ENCODE assay signal across 19 cellular contexts in genomic region chr1:227760377-227760776, GRCh38. TPM values are rescaled to one million over a fixed set of nuclear protein-coding genes. Genes with fewer than 3 reads are reported as not detected.
DNase-seq lines count a peak whose midpoint lies in the region; ATAC-seq, FAIRE-seq and TF ChIP-seq lines count a peak whose summit lies in the region.
"Had no signal": no experiment of that assay in that cellular context is flagged by ENCODE, and none has a peak within 500 bp of the region (broad histone marks: within the 10 kb centered on the region; RNA-seq: fewer than 3 reads in every experiment).

No MANE protein-coding gene starts in this region.

- H3K4me3 Mint-ChIP-seq in MCF 10A (ENCODE audit: unreplicated experiment) (no peak overlapping the region), T-helper 17 cell (peak overlapping the region; percentile 53)
- H3K4me3 Mint-ChIP-seq: activated naive CD8-positive, alpha-beta T cell; stimulated activated naive CD8-positive, alpha-beta T cell treated with anti-CD3 and anti-CD28 coated beads, Interleukin-15, amount 100 ng/mL, for 72 hours had no signal

- in situ Hi-C loops in mammary epithelial cell (cut with MboI; ENCODE audit: low sequenced_read_pairs in 2 of 2): loop anchor here (5.0 to 25.0 kb wide), 3 partner anchors 184 to 273 kb away; partner anchors contain the start of gene WNT9A (in 2 of the 2)
- in situ Hi-C loops in KBM-7 (cut with MboI; ENCODE audit: low pct_unique_long_range_greater_than_20kb, low sequenced_read_pairs): loop anchor here (25.0 kb wide), 1 partner anchor 177 kb away; the partner anchor contains the start of gene WNT9A

- BruUV-seq in MCF 10A (replicated peaks; lab: Mats Ljungman, UMichigan) (no TSS peak), mammary epithelial cell (replicated peaks; lab: Mats Ljungman, UMichigan) (no TSS peak)

- H3K27me3 ChIP-seq in mammary epithelial cell (ENCODE audit: insufficient read depth, low read length): no peaks in the 10 kb centered on the region
- H3K27me3 ChIP-seq in stomach: no peaks in the 10 kb centered on the region
- H3K27me3 ChIP-seq: left lung had no signal

- H3K4me3 ChIP-seq in mammary epithelial cell (replicated peaks in 1 of 3; ENCODE audit: insufficient read depth in 1 of 3, low read depth in 2 of 3, low read length in 3 of 3) (no peak overlapping the region), kidney (ENCODE audit: low read length in 2 of 2) (no peak overlapping the region), stomach (no peak overlapping the region)
- H3K4me3 ChIP-seq: left lung had no signal

- peaks cover 31% of the 10 kb centered on the region for H3K79me2 ChIP-seq in mammary epithelial cell (ENCODE audit: insufficient read depth, low read length)

- dilution Hi-C loops in mammary epithelial cell (cut with HindIII; ENCODE audit: low sequenced_read_pairs): loop anchor here (5.0 to 25.0 kb wide), 2 partner anchors 37 to 177 kb away; partner anchors contain the start of gene WNT9A

- intact Hi-C loops in MCF 10A (cut with micrococcal nuclease) (loop anchor here (5.0 kb wide), 1 partner anchor 312 kb away; no protein-coding TSS in a partner anchor), mammary epithelial cell (cut with micrococcal nuclease) (no loop called here), kidney (cut with DNase I) (loop anchor here (10.0 kb wide), 1 partner anchor 184 kb away; the partner anchor contains the start of gene WNT9A), stomach (cut with DNase I; ENCODE audit: low total_unique reads) (loop anchor here (5.0 kb wide), 1 partner anchor 187 kb away; the partner anchor contains the start of gene WNT9A)

- H3K36me3 Mint-ChIP-seq in MCF 10A (ENCODE audit: insufficient read depth, unreplicated experiment): peaks cover 63% of the 10 kb centered on the region
- no peaks in the 10 kb centered on the region for H3K36me3 Mint-ChIP-seq in T-helper 17 cell (ENCODE audit: low read depth)

- H3K9me3 ChIP-seq in mammary epithelial cell (replicated peaks; ENCODE audit: insufficient read depth, low read length): no peaks in the 10 kb centered on the region
- no peaks in the 10 kb centered on the region for H3K9me3 ChIP-seq in T-helper 17 cell (ENCODE audit: control insufficient read depth, low read length, poor library complexity, severe bottlenecking)
- no peaks in the 10 kb centered on the region for H3K9me3 ChIP-seq in kidney (ENCODE audit: control insufficient read depth in 1 of 2, low read length in 2 of 2)
- H3K9me3 ChIP-seq in stomach: no peaks in the 10 kb centered on the region
- H3K9me3 ChIP-seq: left lung had no signal

- H3K27ac Mint-ChIP-seq in MCF 10A (ENCODE audit: low read depth, unreplicated experiment) (peak overlapping the region; percentile 78), T-helper 17 cell (no peak overlapping the region)
- H3K27ac Mint-ChIP-seq: stimulated activated naive CD8-positive, alpha-beta T cell treated with anti-CD3 and anti-CD28 coated beads, Interleukin-15, amount 100 ng/mL, for 72 hours had no signal

- no peak overlapping the region for H3K9ac ChIP-seq in mammary epithelial cell (ENCODE audit: insufficient read depth, low read length)
- H3K9ac ChIP-seq in kidney (ENCODE audit: low read length in 2 of 2): no peak overlapping the region

- H3K4me1 Mint-ChIP-seq in MCF 10A (ENCODE audit: insufficient read depth, unreplicated experiment) (peaks cover 55% of the 10 kb centered on the region), T-helper 17 cell (peaks cover 39% of the 10 kb centered on the region)

- POLR2A ChIA-PET in MCF 10A (lab: Yijun Ruan, JAX): interaction anchor here (0.9 to 4.0 kb wide), 8 partner anchors 16 to 322 kb away, joined by 3 to 38 read pairs (median 8); partner anchors contain the start of genes ARF1, JMJD4, SNAP47 and WNT9A

- DNase-seq in MCF 10A (ENCODE audit: unreplicated experiment) (no peak), mammary epithelial cell (no peak), T-helper 17 cell (no peak), kidney (peak; percentile 42), stomach (no peak), RPMI8226 (no peak), KBM-7 (no peak), NCI-H1092 (lab: John Stamatoyannopoulos, UW) (no peak)
- DNase-seq: activated CD8-positive, alpha-beta memory T cell treated with anti-CD3 and anti-CD28 coated beads, Interleukin-2, amount 50 U/mL, for 48 hours; effector CD4-positive, alpha-beta T cell; left lung; NCI-H1930; NCI-H526 treated with DMSO at 0.1 percent for 48 hours; stimulated activated naive CD8-positive, alpha-beta T cell treated with anti-CD3 and anti-CD28 coated beads, Interleukin-15, amount 100 ng/mL, for 72 hours had no signal

- H3K9me3 Mint-ChIP-seq in MCF 10A (ENCODE audit: unreplicated experiment): no peaks in the 10 kb centered on the region
- H3K9me3 Mint-ChIP-seq: stimulated activated naive CD8-positive, alpha-beta T cell treated with anti-CD3 and anti-CD28 coated beads, Interleukin-15, amount 100 ng/mL, for 72 hours had no signal

- no peak overlapping the region for H2AFZ ChIP-seq in mammary epithelial cell (ENCODE audit: low read depth, low read length)

- H4K20me1 ChIP-seq in mammary epithelial cell (ENCODE audit: insufficient read depth, low read length): no peaks in the 10 kb centered on the region

- TF ChIP-seq POLR2A in stomach (IDR thresholded peaks at IDR 0.05): no peak

- H3K4me2 ChIP-seq in mammary epithelial cell (ENCODE audit: insufficient read depth, low read depth, low read length): no peak overlapping the region

- ATAC-seq in T-helper 17 cell: no peak
- ATAC-seq: left lung had no signal

- H3K36me3 ChIP-seq in mammary epithelial cell (ENCODE audit: insufficient read depth, low read length) (peaks cover 4% of the 10 kb centered on the region), kidney (ENCODE audit: control insufficient read depth in 1 of 2, insufficient read depth in 2 of 2, low read length in 2 of 2) (peaks cover 14 to 21% of the 10 kb centered on the region in 2 donors), stomach (peaks cover 12 to 61% (median 55%) of the 10 kb centered on the region in 4 donors)

- CTCF ChIA-PET in MCF 10A (lab: Yijun Ruan, JAX): interaction anchor here (0.6 to 4.4 kb wide), 9 partner anchors 27 to 244 kb away, joined by 3 to 37 read pairs (median 4); no protein-coding TSS in a partner anchor
- CTCF ChIA-PET in mammary epithelial cell (lab: Charles Lee; ENCODE audit: low non-redundant PET): no interaction called here

- H3K27ac ChIP-seq in mammary epithelial cell (ENCODE audit: insufficient read depth, low read depth, low read length) (no peak overlapping the region), kidney (ENCODE audit: low read depth in 2 of 2, low read length in 2 of 2) (no peak overlapping the region), stomach (peak overlapping the region in 3 of 5 donors; percentile 35 to 86 (median 67))
- H3K27ac ChIP-seq: left lung had no signal

- FAIRE-seq in kidney (lab: Jason Lieb, UNC): no peak
- FAIRE-seq: bronchial epithelial cell, RCC 7860 had no signal

- no peak for TF ChIP-seq EP300 in stomach (IDR thresholded peaks at IDR 0.05)

- 95% methylated on average over 9 of the region's 9 CpGs for WGBS in mammary epithelial cell (ENCODE audit: low coverage, missing lambda C conversion rate)
- WGBS in stomach, 5 donors: 77 to 90% (median 87%) methylated on average over 9 of the region's 9 CpGs

- TF ChIP-seq CTCF in MCF 10A (IDR thresholded peaks at IDR 0.05; ENCODE audit: unreplicated experiment) (no peak), mammary epithelial cell (conservative IDR thresholded peaks at IDR 0.05 in 1 of 2, IDR thresholded peaks at IDR 0.05 in 1 of 2; ENCODE audit: extremely low read depth in 1 of 2, insufficient read depth in 1 of 2, low read depth in 1 of 2, low read length in 2 of 2) (no peak), kidney (IDR thresholded peaks at IDR 0.05; ENCODE audit: borderline replicate concordance, extremely low read depth, insufficient read depth) (no peak), stomach (IDR thresholded peaks at IDR 0.05) (no peak)

- peaks cover 33% of the 10 kb centered on the region for H3K4me1 ChIP-seq in mammary epithelial cell (ENCODE audit: insufficient read depth, low read length)
- H3K4me1 ChIP-seq in kidney (ENCODE audit: control insufficient read depth in 1 of 2, insufficient read depth in 1 of 2, low read depth in 1 of 2, low read length in 2 of 2): no peaks in the 10 kb centered on the region
- H3K4me1 ChIP-seq in stomach: peaks cover 15 to 77% (median 41%) of the 10 kb centered on the region in 4 donors

- H3K27me3 Mint-ChIP-seq in MCF 10A (ENCODE audit: insufficient read depth, unreplicated experiment) (no peaks in the 10 kb centered on the region), T-helper 17 cell (no peaks in the 10 kb centered on the region)
- H3K27me3 Mint-ChIP-seq: activated naive CD8-positive, alpha-beta T cell; stimulated activated naive CD8-positive, alpha-beta T cell treated with anti-CD3 and anti-CD28 coated beads, Interleukin-15, amount 100 ng/mL, for 72 hours had no signal

RNA-seq across cellular contexts. Expression of gene SNAP47, which starts 25.1 kb away (rescaled TPM):
- 38.0 and 44.0 TPM in 2 replicates for total RNA-seq in MCF 10A (2022)
- total RNA-seq in mammary epithelial cell: 10 to 100 TPM; 24.9 to 41.7 TPM
- polyA plus RNA-seq in mammary epithelial cell: 32.8 TPM
- polyA minus RNA-seq in mammary epithelial cell: 35.3 TPM
- 10 to 100 TPM; 20.4 to 23.6 TPM for total RNA-seq in T-helper 17 cell
- total RNA-seq in kidney: 32.4 TPM
- polyA plus RNA-seq in kidney (ENCODE audit: insufficient read depth, low read depth, low replicate concordance): 31.6 TPM
- 100 to 1,000 TPM in 1 of 5 donors, 10 to 100 TPM in 4; 24.8 to 117 (median 73.0) TPM for total RNA-seq in stomach
- polyA plus RNA-seq in stomach: 10 to 100 TPM; 13.7 to 20.8 (median 16.9) TPM

RNA-seq across cellular contexts. Expression of gene JMJD4, which starts 25.3 kb away (rescaled TPM):
- total RNA-seq in MCF 10A (2022) (34.0 and 43.2 TPM in 2 replicates), mammary epithelial cell (10 to 100 TPM; 20.9 to 24.7 TPM), T-helper 17 cell (10 to 100 TPM in 1 of 2 donors, 1 to 10 TPM in 1; 6.8 to 11.2 TPM), kidney (15.9 TPM), stomach (10 to 100 TPM in 3 of 5 donors, 1 to 10 TPM in 2; 2.3 to 26.8 (median 17.5) TPM)
- polyA plus RNA-seq in mammary epithelial cell (21.1 TPM), kidney (ENCODE audit: insufficient read depth, low read depth, low replicate concordance) (12.6 TPM), stomach (10 to 100 TPM in 2 of 3 donors, 1 to 10 TPM in 1; 8.2 to 11.9 (median 10.7) TPM)
- polyA minus RNA-seq in mammary epithelial cell: 26.3 TPM

RNA-seq across cellular contexts. Expression of gene PRSS38, which starts 55.1 kb away (rescaled TPM):
- total RNA-seq in MCF 10A (2022) (not detected in 2 replicates), mammary epithelial cell (not detected), T-helper 17 cell (not detected), kidney (not detected), stomach (not detected)
- polyA plus RNA-seq in mammary epithelial cell (not detected), kidney (ENCODE audit: insufficient read depth, low read depth, low replicate concordance) (not detected), stomach (not detected)
- polyA minus RNA-seq in mammary epithelial cell: not detected
- total RNA-seq: bronchial epithelial cell, left lung, M059J, myocyte had no signal

Comparison
In these comparisons a context has a peak if more than half of its experiments do, and no peak if none do; other contexts are left out.
1. H3K27ac ChIP-seq: peak in stomach (3 of 5); none in mammary epithelial cell (single experiment) and kidney (0 of 2).